8 cellular contexts compared by ENCODE assay signal in the genomic region with DNA sequence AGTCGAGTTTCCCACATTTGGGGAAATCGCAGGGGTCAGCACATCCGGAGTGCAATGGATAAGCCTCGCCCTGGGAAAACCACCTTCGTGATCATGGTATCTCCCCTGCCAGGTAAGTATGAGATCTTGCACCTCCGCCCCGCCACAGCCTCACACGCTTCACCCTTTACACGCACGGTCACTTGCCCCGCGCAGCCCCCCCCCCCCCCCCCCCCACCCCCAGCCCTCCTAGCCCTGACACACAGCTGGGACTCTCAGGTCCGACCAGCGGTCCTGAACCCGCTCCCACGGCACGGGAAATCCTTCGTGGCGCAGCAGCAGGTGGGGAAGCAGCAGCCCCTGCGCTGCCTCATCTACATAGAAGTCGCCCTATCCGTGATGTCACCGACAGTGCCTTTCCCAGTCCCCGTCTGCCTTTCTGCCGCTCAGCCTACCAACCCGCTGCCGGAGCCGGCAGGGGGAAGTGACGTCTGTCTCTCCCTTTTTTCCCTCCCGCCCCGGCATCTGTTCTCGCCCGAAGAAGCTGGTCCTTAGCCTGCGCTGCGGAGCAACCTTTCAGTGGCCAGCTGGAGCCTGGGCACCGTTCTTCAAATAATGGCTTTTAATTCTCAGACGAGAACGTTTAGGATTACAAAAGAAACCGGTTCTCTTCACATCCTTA.
A peak's percentile ranks its signal among the peaks of the same experiment; 100 is the strongest.
DNase-seq lines count a peak whose midpoint lies in the region; ATAC-seq, FAIRE-seq and TF ChIP-seq lines count a peak whose summit lies in the region.
"Not testable (repeated sequence)": the region's sequence is repeated elsewhere in the genome, so short reads cannot be mapped to it uniquely, and the experiment has no call there.

No MANE protein-coding gene starts in this region.

- WGBS in aorta, 2 donors = 1 to 2% methylated on average over 14 to 21 of the region's 39 CpGs

- not testable (repeated sequence) for H3K36me3 Mint-ChIP-seq in nephron progenitor cell (ENCODE audit: low read depth)

- not testable (repeated sequence) for TF ChIP-seq CTCF in PC-3 (conservative IDR thresholded peaks at IDR 0.05; ENCODE audit: low read depth, low read length); fibroblast of villous mesenchyme (IDR thresholded peaks at IDR 0.05; ENCODE audit: insufficient read depth, low read depth, low read length); nephron progenitor cell (IDR thresholded peaks at IDR 0.05)

- not testable (repeated sequence) for H3K4me3 ChIP-seq in PC-3 (ENCODE audit: low read length); fibroblast of villous mesenchyme (ENCODE audit: low read depth, low read length); aorta (ENCODE audit: low read length in 2 of 2)

- not testable (repeated sequence) for H4K20me1 ChIP-seq in PC-3 (ENCODE audit: low read length)

- not testable (repeated sequence) for H3K27ac ChIP-seq in PC-3 (ENCODE audit: low read length); aorta (ENCODE audit: low read depth in 1 of 2, low read length in 2 of 2)

- H3K9ac ChIP-seq in PC-3 (ENCODE audit: low read length) = not testable (repeated sequence)

- H3K9me2 ChIP-seq in PC-3 (replicated peaks; ENCODE audit: low read length) = not testable (repeated sequence)

- intact Hi-C loops in PC-3 (cut with micrococcal nuclease); aorta (cut with DNase I): not testable (repeated sequence)

- H3K27me3 ChIP-seq in PC-3 (ENCODE audit: low read length); aorta (ENCODE audit: control insufficient read depth in 1 of 2, insufficient read depth in 2 of 2, low read length in 1 of 2): not testable (repeated sequence)

- H2AFZ ChIP-seq in PC-3 (ENCODE audit: low read length) = not testable (repeated sequence)

- not testable (repeated sequence) for H3K27me3 Mint-ChIP-seq in nephron progenitor cell (ENCODE audit: low read depth, poor library complexity)

- not testable (repeated sequence) for H3K4me1 ChIP-seq in PC-3 (ENCODE audit: insufficient read depth, low read length); aorta (ENCODE audit: control insufficient read depth in 1 of 2, insufficient read depth in 2 of 2, low read length in 2 of 2)

- not testable (repeated sequence) for H3K79me2 ChIP-seq in PC-3 (ENCODE audit: low read length)

- H3K9me3 Mint-ChIP-seq in nephron progenitor cell = peaks cover 61% of the 10 kb centered on the region

- FAIRE-seq in GM18507 (lab: Jason Lieb, UNC) = peak; percentile 72

- POLR2A ChIA-PET in PC-3 (lab: Charles Lee; ENCODE audit: unreplicated experiment) = interaction anchor here (0.6 kb wide), 1 partner anchor 831 kb away, joined by 4 read pairs; no protein-coding TSS in a partner anchor

- peak; percentile 75 for ATAC-seq in GM21717 (IDR thresholded peaks at IDR 0.05; ENCODE audit: unreplicated experiment)
- peak; percentile 71 for ATAC-seq in HG03139 (IDR thresholded peaks at IDR 0.05; ENCODE audit: unreplicated experiment)
- ATAC-seq in PC-3 = peak; percentile 78
- ATAC-seq in aorta (ENCODE audit: low FRiP score) = peak; percentile 76

- not testable (repeated sequence) for DNase-seq in GM18507 (ENCODE audit: extremely low spot score, insufficient read length, low read depth); PC-3; aorta
- peak; percentile 46 to 51 for DNase-seq in activated T-cell treated with anti-CD3 and anti-CD28 coated beads, Interleukin-2, amount 50 U/mL, for 48 hours
- peak; percentile 29 for DNase-seq in fibroblast of villous mesenchyme (ENCODE audit: low read depth)
- DNase-seq in nephron progenitor cell = peak; percentile 3

- not testable (repeated sequence) for H3K36me3 ChIP-seq in PC-3 (ENCODE audit: low read depth, low read length); aorta (ENCODE audit: control insufficient read depth in 1 of 2, insufficient read depth in 2 of 2, low read length in 1 of 2)

- H3K27ac Mint-ChIP-seq in nephron progenitor cell = peak overlapping the region; percentile 99

- not testable (repeated sequence) for H3K9me3 ChIP-seq in PC-3 (ENCODE audit: low read length); aorta (ENCODE audit: control insufficient read depth, low read length)

- CTCF ChIA-PET in PC-3 (lab: Charles Lee) = not testable (repeated sequence)

- H3K4me1 Mint-ChIP-seq in nephron progenitor cell = not testable (repeated sequence)

- not testable (repeated sequence) for BruUV-seq in PC-3 (replicated peaks; lab: Mats Ljungman, UMichigan)

- not testable (repeated sequence) for H3K4me2 ChIP-seq in PC-3 (ENCODE audit: low read length)

- H3K4me3 Mint-ChIP-seq in nephron progenitor cell = not testable (repeated sequence)

- not testable (repeated sequence) for H3F3A ChIP-seq in PC-3 (ENCODE audit: low read length, unreplicated experiment)
